In the genomic region with DNA sequence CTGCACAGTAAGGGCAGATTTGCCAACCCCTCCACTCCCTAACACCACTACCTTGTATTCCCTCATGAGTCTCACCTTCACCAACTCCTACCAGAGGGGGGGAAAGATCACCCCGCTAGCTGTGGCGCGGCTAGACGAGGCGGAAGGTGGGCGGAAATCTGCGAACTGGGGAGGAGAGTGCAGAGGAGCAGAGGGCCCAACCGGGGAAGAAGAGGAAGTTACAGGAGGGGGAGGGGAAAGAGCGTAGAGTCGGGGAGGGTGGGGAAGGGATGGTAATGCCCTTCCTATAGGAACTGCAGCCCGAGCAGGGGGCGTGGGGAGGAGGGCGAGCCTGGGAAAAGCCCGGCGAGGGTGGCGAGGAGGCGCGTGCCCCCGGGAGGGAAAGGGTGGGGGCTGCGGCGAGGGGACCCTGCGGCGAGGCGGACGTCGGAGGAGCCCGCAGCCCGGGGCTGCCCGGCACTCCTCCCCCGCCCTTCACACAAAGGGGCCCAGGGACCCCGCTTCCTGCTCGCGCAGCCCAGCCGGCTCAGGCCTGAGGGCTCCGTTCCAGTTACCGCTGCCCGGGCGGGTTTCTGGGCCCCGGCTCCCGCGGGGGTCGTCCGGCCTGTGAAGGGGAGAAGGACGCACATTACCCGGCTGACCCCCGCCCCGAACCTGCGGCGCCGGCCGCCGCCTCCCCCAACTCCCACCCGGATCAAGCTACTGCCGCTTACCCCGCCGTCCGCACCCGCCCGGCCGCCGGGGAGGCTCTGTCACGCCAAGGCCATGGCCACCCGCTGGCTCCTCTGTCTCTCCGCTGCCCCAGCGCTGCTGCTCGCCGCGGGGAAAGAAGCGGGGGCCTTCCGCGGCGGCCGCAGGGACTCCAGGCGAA, we compare ENCODE assay signal across 8 cellular contexts. TPM values are rescaled to one million over a fixed set of nuclear protein-coding genes. Genes with fewer than 3 reads are reported as not detected.
A peak's percentile ranks its signal among the peaks of the same experiment; 100 is the strongest.
DNase-seq lines count a peak whose midpoint lies in the region; ATAC-seq and TF ChIP-seq lines count a peak whose summit lies in the region.

No MANE protein-coding gene starts in this region.

- H3K4me3 ChIP-seq in kidney epithelial cell (ENCODE audit: low read depth, low read length): peak overlapping the region; percentile 69

- ATAC-seq in GM19023 (IDR thresholded peaks at IDR 0.05; ENCODE audit: unreplicated experiment) (peak; percentile 69), HG03175 (IDR thresholded peaks at IDR 0.05; ENCODE audit: unreplicated experiment) (peak; percentile 66)

- no peak for TF ChIP-seq CTCF in kidney epithelial cell (IDR thresholded peaks at IDR 0.05; ENCODE audit: insufficient read depth, low read length, poor library complexity, severe bottlenecking)

- no peaks in the 10 kb centered on the region for H3K27me3 ChIP-seq in kidney epithelial cell (ENCODE audit: control insufficient read depth, insufficient read depth, low read length)

- H3K36me3 ChIP-seq in kidney epithelial cell (ENCODE audit: control insufficient read depth, insufficient read depth, low read length): no peaks in the 10 kb centered on the region

- DNase-seq in AG08395 (ENCODE audit: low spot score): peak; percentile 62
- peak; percentile 75 for DNase-seq in NCI-H226
- peak; percentile 23 to 51 (median 34) for DNase-seq in activated CD4-positive, CD25-positive, alpha-beta regulatory T cell (lab: John Stamatoyannopoulos, UW)
- DNase-seq in caudate nucleus (lab: John Stamatoyannopoulos, UW): peak in 45 of 61 donors; percentile 0 to 70 (median 22)
- DNase-seq in kidney epithelial cell (ENCODE audit: low read depth): peak; percentile 12
- peak; percentile 55 for DNase-seq in stimulated activated CD4-positive, alpha-beta T cell treated with anti-CD3 and anti-CD28 coated beads, Interleukin-15, amount 100 ng/mL, for 48 hours (ENCODE audit: low read depth in 2 of 2)

- H3K27ac ChIP-seq in caudate nucleus (ENCODE audit: low read depth, low read length): peak overlapping the region; percentile 38

RNA-seq across cellular contexts. Expression of gene RAP2C, which starts 1.8 kb away (rescaled TPM):
- 25.8 and 28.0 TPM in 2 replicates for total RNA-seq in kidney epithelial cell

Comparison
In these comparisons a context has a peak if more than half of its experiments do, and no peak if none do; other contexts are left out.
1. Peak in every context shown above with its lines: DNase-seq, ATAC-seq, H3K4me3 ChIP-seq and H3K27ac ChIP-seq.
2. DNase-seq: peak in every context shown above with its lines; median percentile 75 in NCI-H226; 62 in AG08395; 55 in stimulated activated CD4-positive, alpha-beta T cell treated with anti-CD3 and anti-CD28 coated beads, Interleukin-15, amount 100 ng/mL, for 48 hours; 34 in activated CD4-positive, CD25-positive, alpha-beta regulatory T cell; 22 in caudate nucleus; 12 in kidney epithelial cell.